13 cellular contexts compared by ENCODE assay signal in genomic region chr1:159943908-159944622, GRCh38. TPM values are rescaled to one million over a fixed set of nuclear protein-coding genes. Genes with fewer than 3 reads are reported as not detected.
DNase-seq lines count a peak whose midpoint lies in the region; ATAC-seq, FAIRE-seq and TF ChIP-seq lines count a peak whose summit lies in the region.
"Had no signal": no experiment of that assay in that cellular context is flagged by ENCODE, and none has a peak within 500 bp of the region (broad histone marks: within the 10 kb centered on the region; RNA-seq: fewer than 3 reads in every experiment).

No MANE protein-coding gene starts in this region.

- peaks cover 4% of the 10 kb centered on the region for H3K9me1 ChIP-seq in keratinocyte (ENCODE audit: control insufficient read depth, extremely low read depth, insufficient read depth, low read length)

- H3K79me2 ChIP-seq in keratinocyte (ENCODE audit: control insufficient read depth, insufficient read depth, low read length) = no peaks in the 10 kb centered on the region

- no peak overlapping the region for H3K4me3 Mint-ChIP-seq in activated CD8-positive, alpha-beta memory T cell treated with anti-CD3 and anti-CD28 coated beads, Interleukin-2, amount 10 ng/mL, durations not matched to agents 7 days and 5 days

- H3K4me2 ChIP-seq in keratinocyte (ENCODE audit: control insufficient read depth, extremely low read depth, insufficient read depth, low read depth, low read length) = peak overlapping the region; percentile 92

- H3K27me3 ChIP-seq in keratinocyte (ENCODE audit: control insufficient read depth, extremely low read depth, insufficient read depth, low read length) = no peaks in the 10 kb centered on the region
- no peaks in the 10 kb centered on the region for H3K27me3 ChIP-seq in vagina

- H3K4me1 ChIP-seq in keratinocyte (ENCODE audit: control insufficient read depth, extremely low read depth, insufficient read depth, low read length) (peaks cover 54% of the 10 kb centered on the region), vagina (peaks cover 36% of the 10 kb centered on the region)

- ATAC-seq in activated CD8-positive, alpha-beta memory T cell treated with anti-CD3 and anti-CD28 coated beads, Interleukin-2, amount 10 ng/mL, durations not matched to agents 7 days and 5 days = no peak
- ATAC-seq in HG02938 (IDR thresholded peaks at IDR 0.05; ENCODE audit: unreplicated experiment) = no peak

- H3K9me3 ChIP-seq in keratinocyte (ENCODE audit: control insufficient read depth, low read depth, low read length) = no peaks in the 10 kb centered on the region
- no peaks in the 10 kb centered on the region for H3K9me3 ChIP-seq in vagina
- H3K9me3 ChIP-seq: tibial nerve had no signal

- DNase-seq in activated CD8-positive, alpha-beta memory T cell treated with anti-CD3 and anti-CD28 coated beads for 24 hours = peak; percentile 52
- no peak for DNase-seq in activated CD8-positive, alpha-beta memory T cell treated with anti-CD3 and anti-CD28 coated beads, Interleukin-2, amount 10 ng/mL, durations not matched to agents 7 days and 5 days
- DNase-seq in keratinocyte (ENCODE audit: low read depth, low spot score) (no peak), vagina (ENCODE audit: extremely low spot score in 2 of 2) (no peak), mucosa of gallbladder (ENCODE audit: low spot score) (no peak), RPMI8226 (no peak)
- DNase-seq: KBM-7, midbrain had no signal

- H3K27me3 Mint-ChIP-seq in activated CD8-positive, alpha-beta memory T cell treated with anti-CD3 and anti-CD28 coated beads, Interleukin-2, amount 10 ng/mL, durations not matched to agents 7 days and 5 days = peaks cover 59% of the 10 kb centered on the region

- peak overlapping the region; percentile 56 to 83 (median 77) for H3K4me3 ChIP-seq in keratinocyte (ENCODE audit: control insufficient read depth in 2 of 3, extremely low read depth in 1 of 3, insufficient read depth in 2 of 3, low read depth in 1 of 3, low read length in 3 of 3)
- no peak overlapping the region for H3K4me3 ChIP-seq in vagina
- H3K4me3 ChIP-seq: tibial nerve had no signal

- no peaks in the 10 kb centered on the region for H3K36me3 ChIP-seq in keratinocyte (ENCODE audit: control insufficient read depth in 2 of 2, extremely low read depth in 1 of 2, insufficient read depth in 2 of 2, low read length in 2 of 2)
- H3K36me3 ChIP-seq in vagina = no peaks in the 10 kb centered on the region
- H3K36me3 ChIP-seq: tibial nerve had no signal

- TF ChIP-seq CTCF in VCaP (conservative IDR thresholded peaks at IDR 0.05) (no peak), keratinocyte (optimal IDR thresholded peaks at IDR 0.05 in 1 of 3, IDR thresholded peaks at IDR 0.05 in 1 of 3, conservative IDR thresholded peaks at IDR 0.05 in 1 of 3; ENCODE audit: extremely low read depth in 1 of 3, insufficient read depth in 2 of 3, low read length in 3 of 3) (no peak), vagina (IDR thresholded peaks at IDR 0.05) (no peak)

- H3K4me1 Mint-ChIP-seq in activated CD8-positive, alpha-beta memory T cell treated with anti-CD3 and anti-CD28 coated beads, Interleukin-2, amount 10 ng/mL, durations not matched to agents 7 days and 5 days = peaks cover 6% of the 10 kb centered on the region

- H3K27ac ChIP-seq in VCaP (peak overlapping the region; percentile 92; the same call in 1 of the 2 replicates), keratinocyte (ENCODE audit: control insufficient read depth, insufficient read depth, low read length) (peak overlapping the region; percentile 74), vagina (peak overlapping the region; percentile 27)
- H3K27ac ChIP-seq: tibial nerve had no signal

- no peaks in the 10 kb centered on the region for H4K20me1 ChIP-seq in keratinocyte (ENCODE audit: control insufficient read depth, extremely low read depth, insufficient read depth, low read length)

- H3K36me3 Mint-ChIP-seq in activated CD8-positive, alpha-beta memory T cell treated with anti-CD3 and anti-CD28 coated beads, Interleukin-2, amount 10 ng/mL, durations not matched to agents 7 days and 5 days = no peaks in the 10 kb centered on the region

- CTCF ChIA-PET in activated CD8-positive, alpha-beta memory T cell treated with anti-CD3 and anti-CD28 coated beads, Interleukin-2, amount 10 ng/mL, durations not matched to agents 7 days and 5 days (lab: Charles Lee) = interaction anchor here (3.9 to 5.6 kb wide), 2 partner anchors 50 to 62 kb away, joined by 36 to 39 read pairs; no protein-coding TSS in a partner anchor

- no peak overlapping the region for H3K27ac Mint-ChIP-seq in activated CD8-positive, alpha-beta memory T cell treated with anti-CD3 and anti-CD28 coated beads, Interleukin-2, amount 10 ng/mL, durations not matched to agents 7 days and 5 days

- no peaks in the 10 kb centered on the region for H3K9me3 Mint-ChIP-seq in activated CD8-positive, alpha-beta memory T cell treated with anti-CD3 and anti-CD28 coated beads, Interleukin-2, amount 10 ng/mL, durations not matched to agents 7 days and 5 days (ENCODE audit: low read depth)

- intact Hi-C loops in vagina (cut with DNase I) = loop anchor here (10.0 kb wide), 1 partner anchor 149 kb away; no protein-coding TSS in a partner anchor

- peak overlapping the region; percentile 75 for H3K9ac ChIP-seq in keratinocyte (ENCODE audit: control insufficient read depth, extremely low read depth, insufficient read depth, low read length)

- no peak for TF ChIP-seq POLR2A in vagina (IDR thresholded peaks at IDR 0.05)

- peak; percentile 46 for FAIRE-seq in keratinocyte (lab: Jason Lieb, UNC)
- FAIRE-seq: GM18507 had no signal

- H2AFZ ChIP-seq in keratinocyte (ENCODE audit: control insufficient read depth, low read length) = no peak overlapping the region

- dilution Hi-C loops in keratinocyte (cut with MboI; ENCODE audit: extremely low pct_ligation_motif_present, low sequenced_read_pairs) = no loop called here

RNA-seq across cellular contexts. Expression of gene IGSF9, which starts 1.3 kb away (rescaled TPM):
- total RNA-seq in activated CD8-positive, alpha-beta memory T cell treated with anti-CD3 and anti-CD28 coated beads, Interleukin-2, amount 10 ng/mL, durations not matched to agents 7 days and 5 days = not detected
- 4.2 to 6.0 TPM (median 5.8 TPM) in 3 replicates for polyA plus RNA-seq in keratinocyte
- 5.5 TPM for polyA plus RNA-seq in keratinocyte (2011; ENCODE audit: low read depth)
- 1.5 and 2.8 TPM in 2 replicates for polyA plus RNA-seq in keratinocyte (2011; cell fraction: cytosol; rRNA removed)
- polyA plus RNA-seq in keratinocyte (2011; cell fraction: nucleus; rRNA removed) = 16.7 and 20.7 TPM in 2 replicates
- 6.9 and 11.6 TPM in 2 replicates for polyA plus RNA-seq in keratinocyte (2012; ENCODE audit: low replicate concordance)
- polyA minus RNA-seq in keratinocyte = 5.0 to 11.5 TPM (median 5.9 TPM) in 3 replicates
- polyA minus RNA-seq in keratinocyte (2011; cell fraction: cytosol; rRNA and poly(A)+ RNA removed) = 5.8 TPM
- polyA minus RNA-seq in keratinocyte (2011; cell fraction: nucleus; rRNA and poly(A)+ RNA removed) = 13.3 and 13.9 TPM in 2 replicates
- total RNA-seq in vagina (5.6 TPM), mucosa of gallbladder (12.4 TPM)

RNA-seq across cellular contexts. Expression of gene SLAMF9, which starts 10.0 kb away (rescaled TPM):
- not detected for total RNA-seq in activated CD8-positive, alpha-beta memory T cell treated with anti-CD3 and anti-CD28 coated beads, Interleukin-2, amount 10 ng/mL, durations not matched to agents 7 days and 5 days
- 0.31 to 0.57 TPM (median 0.41 TPM) in 3 replicates for polyA plus RNA-seq in keratinocyte
- polyA plus RNA-seq in keratinocyte (2011; ENCODE audit: low read depth) = not detected
- 0.30 and 0.38 TPM in 2 replicates for polyA plus RNA-seq in keratinocyte (2011; cell fraction: cytosol; rRNA removed)
- polyA plus RNA-seq in keratinocyte (2011; cell fraction: nucleus; rRNA removed) = not detected in 2 replicates
- 0.42 and 0.47 TPM in 2 replicates for polyA plus RNA-seq in keratinocyte (2012; ENCODE audit: low replicate concordance)
- polyA minus RNA-seq in keratinocyte = 0.30 TPM in 1 of 3 replicates, not detected in the others
- polyA minus RNA-seq in keratinocyte (2011; cell fraction: cytosol; rRNA and poly(A)+ RNA removed) = not detected
- polyA minus RNA-seq in keratinocyte (2011; cell fraction: nucleus; rRNA and poly(A)+ RNA removed) = not detected in 2 replicates
- total RNA-seq in vagina (not detected), mucosa of gallbladder (not detected)
- total RNA-seq: skeletal muscle tissue, tibial nerve had no signal

RNA-seq across cellular contexts. Expression of gene TAGLN2, which starts 18.8 kb away (rescaled TPM):
- 100 to 1,000 TPM; 479 to 513 TPM for total RNA-seq in activated CD8-positive, alpha-beta memory T cell treated with anti-CD3 and anti-CD28 coated beads, Interleukin-2, amount 10 ng/mL, durations not matched to agents 7 days and 5 days
- 678 to 787 TPM (median 709 TPM) in 3 replicates for polyA plus RNA-seq in keratinocyte
- 1,035 TPM for polyA plus RNA-seq in keratinocyte (2011; ENCODE audit: low read depth)
- polyA plus RNA-seq in keratinocyte (2011; cell fraction: cytosol; rRNA removed) = 759 and 902 TPM in 2 replicates
- polyA plus RNA-seq in keratinocyte (2011; cell fraction: nucleus; rRNA removed) = 491 and 579 TPM in 2 replicates
- polyA plus RNA-seq in keratinocyte (2012; ENCODE audit: low replicate concordance) = 585 and 747 TPM in 2 replicates
- 343 to 569 TPM (median 417 TPM) in 3 replicates for polyA minus RNA-seq in keratinocyte
- 337 TPM for polyA minus RNA-seq in keratinocyte (2011; cell fraction: cytosol; rRNA and poly(A)+ RNA removed)
- 126 and 127 TPM in 2 replicates for polyA minus RNA-seq in keratinocyte (2011; cell fraction: nucleus; rRNA and poly(A)+ RNA removed)
- total RNA-seq in vagina (290 TPM), mucosa of gallbladder (205 TPM)

RNA-seq across cellular contexts. Expression of gene CFAP45, which starts 44.1 kb away (rescaled TPM):
- total RNA-seq in activated CD8-positive, alpha-beta memory T cell treated with anti-CD3 and anti-CD28 coated beads, Interleukin-2, amount 10 ng/mL, durations not matched to agents 7 days and 5 days = 1 to 10 TPM; 1.3 to 1.6 TPM
- 0.82 to 3.0 TPM (median 2.3 TPM) in 3 replicates for polyA plus RNA-seq in keratinocyte
- polyA plus RNA-seq in keratinocyte (2011; ENCODE audit: low read depth) = 2.4 TPM
- polyA plus RNA-seq in keratinocyte (2011; cell fraction: cytosol; rRNA removed) = 1.1 and 2.6 TPM in 2 replicates
- polyA plus RNA-seq in keratinocyte (2011; cell fraction: nucleus; rRNA removed) = 0.83 and 0.87 TPM in 2 replicates
- 3.2 and 4.1 TPM in 2 replicates for polyA plus RNA-seq in keratinocyte (2012; ENCODE audit: low replicate concordance)
- 0.42 TPM in 1 of 3 replicates, not detected in the others for polyA minus RNA-seq in keratinocyte
- not detected for polyA minus RNA-seq in keratinocyte (2011; cell fraction: cytosol; rRNA and poly(A)+ RNA removed)
- 0.39 TPM in 1 of 2 replicates, not detected in the other for polyA minus RNA-seq in keratinocyte (2011; cell fraction: nucleus; rRNA and poly(A)+ RNA removed)
- total RNA-seq in vagina (not detected), mucosa of gallbladder (0.37 TPM)
- total RNA-seq: skeletal muscle tissue had no signal

Comparison
In these comparisons a context has a peak if more than half of its experiments do, and no peak if none do; other contexts are left out.
1. H3K27ac ChIP-seq: peak in every context shown above with its lines; median percentile 92 in VCaP; 74 in keratinocyte; 27 in vagina.
2. H3K4me3 ChIP-seq: peak in keratinocyte (3 of 3); none in vagina (0 of 2).